ENCODE assay signal across 24 cellular contexts in genomic region chr5:932151-932627, GRCh38. TPM values are rescaled to one million over a fixed set of nuclear protein-coding genes. Genes with fewer than 3 reads are reported as not detected.
DNase-seq lines count a peak whose midpoint lies in the region; ATAC-seq, FAIRE-seq and TF ChIP-seq lines count a peak whose summit lies in the region.
"Had no signal": no experiment of that assay in that cellular context is flagged by ENCODE, and none has a peak within 500 bp of the region (broad histone marks: within the 10 kb centered on the region; RNA-seq: fewer than 3 reads in every experiment).

No MANE protein-coding gene starts in this region.

- POLR2A ChIA-PET in HepG2 (lab: Yijun Ruan, JAX) = no interaction called here

- no peak overlapping the region for H3K9ac ChIP-seq in HepG2 (ENCODE audit: insufficient read depth, low read depth, low read length)

- H3K4me2 ChIP-seq in HepG2 (ENCODE audit: low read depth, low read length) = no peak overlapping the region
- H3K4me2 ChIP-seq: hepatocyte had no signal

- ATAC-seq in right lobe of liver (no peak), HepG2 (no peak)
- ATAC-seq: left lobe of liver had no signal

- TF ChIP-seq EP300 in HepG2 (IDR thresholded peaks at IDR 0.05; ENCODE audit: low read depth in 2 of 2, low read length in 2 of 2) = no peak
- TF ChIP-seq EP300 in HepG2 (CRISPR knock-in tag; IDR thresholded peaks at IDR 0.05; ENCODE audit: borderline replicate concordance) = no peak

- no peak overlapping the region for H2AFZ ChIP-seq in HepG2 (ENCODE audit: low read length)
- H2AFZ ChIP-seq: hepatocyte had no signal

- no TSS peak for BruUV-seq in HepG2 (replicated peaks; lab: Mats Ljungman, UMichigan)

- in situ Hi-C loops in HepG2 (cut with HindIII; ENCODE audit: extremely low pct_ligation_motif_present, low pct_unique_long_range_greater_than_20kb) = no loop called here

- TF ChIP-seq RAD21 in HepG2 (CRISPR knock-in tag; IDR thresholded peaks at IDR 0.05) = no peak

- intact Hi-C loops in right lobe of liver (cut with DNase I) = loop anchor here in 1 of 2 donors (10.0 kb wide), 1 partner anchor 213 kb away; no protein-coding TSS in a partner anchor
- intact Hi-C loops in HepG2 (cut with micrococcal nuclease; ENCODE audit: unreplicated experiment) = no loop called here
- intact Hi-C loops in spleen (cut with DNase I; ENCODE audit: low total_unique reads) = no loop called here

- TF ChIP-seq POLR2A in right lobe of liver (IDR thresholded peaks at IDR 0.05) (no peak), HepG2 (IDR thresholded peaks at IDR 0.05; ENCODE audit: insufficient read depth in 1 of 2, low read depth in 2 of 2, low read length in 2 of 2) (no peak), spleen (IDR thresholded peaks at IDR 0.05) (no peak)

- TF ChIP-seq CTCF in right lobe of liver (IDR thresholded peaks at IDR 0.05) (no peak), HepG2 (CRISPR knock-in tag; IDR thresholded peaks at IDR 0.05) (no peak), right atrium auricular region (IDR thresholded peaks at IDR 0.05) (no peak), spleen (IDR thresholded peaks at IDR 0.05 in 8 of 11, conservative IDR thresholded peaks at IDR 0.05 in 3 of 11) (no peak)

- no CpG with 5 or more reads among the region's 8 CpGs for WGBS in right lobe of liver (ENCODE audit: insufficient coverage, low coverage, low lambda C conversion rate, missing lambda C conversion rate)
- 43% methylated on average over 5 of the region's 8 CpGs for WGBS in HepG2 (ENCODE audit: low lambda C conversion rate)
- WGBS in spleen, 5 donors = 83 to 92% (median 88%) methylated on average over 7 to 8 of the region's 8 CpGs

- H3K36me3 ChIP-seq in right lobe of liver = no peaks in the 10 kb centered on the region
- H3K36me3 ChIP-seq in HepG2 (replicated peaks in 1 of 2; ENCODE audit: control insufficient read depth in 1 of 2, insufficient read depth in 2 of 2, low read length in 2 of 2) = no peaks in the 10 kb centered on the region
- H3K36me3 ChIP-seq in right atrium auricular region = no peaks in the 10 kb centered on the region
- no peaks in the 10 kb centered on the region for H3K36me3 ChIP-seq in spleen
- H3K36me3 ChIP-seq: HAP-1 had no signal

- CTCF ChIA-PET in HepG2 (lab: Yijun Ruan, JAX; ENCODE audit: low intra/inter-chr PET ratio, low total read pairs) = no interaction called here

- no peaks in the 10 kb centered on the region for H4K20me1 ChIP-seq in HepG2 (ENCODE audit: insufficient read depth, low read length)

- H3K27ac ChIP-seq in right lobe of liver (no peak overlapping the region), HepG2 (ENCODE audit: extremely low read length, insufficient read depth, low read length) (no peak overlapping the region), right atrium auricular region (peak overlapping the region; percentile 26 to 52), spleen (peak overlapping the region in 3 of 8 donors; percentile 28 to 42 (median 29))
- H3K27ac ChIP-seq: C4-2B, hepatocyte, HL-60, RWPE1 had no signal

- H3K9me3 ChIP-seq in right lobe of liver (no peaks in the 10 kb centered on the region), HepG2 (ENCODE audit: low read length) (no peaks in the 10 kb centered on the region), right atrium auricular region (no peaks in the 10 kb centered on the region), spleen (no peaks in the 10 kb centered on the region)
- H3K9me3 ChIP-seq: HAP-1 had no signal

- no peaks in the 10 kb centered on the region for H3K79me2 ChIP-seq in HepG2 (ENCODE audit: insufficient read depth, low read length)
- H3K79me2 ChIP-seq: hepatocyte had no signal

- DNase-seq in right lobe of liver (peak in 2 of 3 donors; percentile 19 to 46), HepG2 (ENCODE audit: low spot score) (no peak), right atrium auricular region (ENCODE audit: low spot score) (no peak), spleen (peak; percentile 67), NCI-H345 treated with DMSO at 0.1 percent for 48 hours (lab: John Stamatoyannopoulos, UW; ENCODE audit: unreplicated experiment) (no peak), hippocampal formation (lab: John Stamatoyannopoulos, UW) (no peak), NCI-H2107 treated with DMSO at 0.1 percent for 48 hours (lab: John Stamatoyannopoulos, UW; ENCODE audit: unreplicated experiment) (no peak)
- DNase-seq: activated CD4-positive, alpha-beta T cell treated with anti-CD3 and anti-CD28 coated beads, Interleukin-2, amount 50 U/mL, for 4 hours; activated gamma-delta T cell treated with Interleukin-2 at 50 U/mL for 16 hours; effector memory CD4-positive, alpha-beta T cell; erythroblast; immature natural killer cell; NCI-H1694 treated with DMSO at 0.1 percent for 48 hours; NCI-H774; T-helper 9 cell had no signal

- H3K4me1 ChIP-seq in right lobe of liver = no peaks in the 10 kb centered on the region
- no peaks in the 10 kb centered on the region for H3K4me1 ChIP-seq in HepG2 (ENCODE audit: insufficient read depth, low read length)
- H3K4me1 ChIP-seq in right atrium auricular region = no peaks in the 10 kb centered on the region
- peaks cover 0 to 2% (median 0%) of the 10 kb centered on the region in 6 donors for H3K4me1 ChIP-seq in spleen
- H3K4me1 ChIP-seq: HAP-1 had no signal

- FAIRE-seq in HepG2 (lab: Jason Lieb, UNC) = no peak
- FAIRE-seq: colon, D721Med, GM19239 had no signal

- H3K4me3 ChIP-seq in right lobe of liver = no peak overlapping the region
- no peak overlapping the region for H3K4me3 ChIP-seq in HepG2 (replicated peaks in 1 of 3; ENCODE audit: insufficient read depth in 1 of 3, low read depth in 2 of 3, low read length in 3 of 3)
- H3K4me3 ChIP-seq in right atrium auricular region = no peak overlapping the region
- H3K4me3 ChIP-seq in spleen = no peak overlapping the region
- H3K4me3 ChIP-seq: HAP-1, hepatocyte had no signal

- H3K27me3 ChIP-seq in right lobe of liver (no peaks in the 10 kb centered on the region), HepG2 (ENCODE audit: control insufficient read depth in 1 of 2, insufficient read depth in 2 of 2, low read length in 2 of 2) (peaks cover 2 to 18% of the 10 kb centered on the region in 2 experiments), right atrium auricular region (no peaks in the 10 kb centered on the region), spleen (replicated peaks in 1 of 7) (peaks cover 0 to 13% (median 2%) of the 10 kb centered on the region in 7 donors)

RNA-seq across cellular contexts. Expression of gene TRIP13, which starts 39.5 kb away (rescaled TPM):
- total RNA-seq in right lobe of liver = 1 to 10 TPM in 2 of 6 experiments, under 1 TPM in 4; 0.15 to 3.2 (median 0.70) TPM
- 33.0 and 39.5 TPM in 2 replicates for total RNA-seq in HepG2 (2016; rRNA removed; fragmentation: Illumina TruSeq; extraction: Trizol)
- 8.1 and 9.8 TPM in 2 replicates for total RNA-seq in HepG2 (2016; cell fraction: cytosol; rRNA removed; fragmentation: Illumina TruSeq; extraction: Trizol; ENCODE audit: low read depth)
- total RNA-seq in HepG2 (2016; cell fraction: insoluble cytoplasmic fraction; rRNA removed; fragmentation: Illumina TruSeq; extraction: Trizol) = 33.0 and 42.4 TPM in 2 replicates
- 19.4 and 20.2 TPM in 2 replicates for total RNA-seq in HepG2 (2016; cell fraction: membrane; rRNA removed; fragmentation: Illumina TruSeq; extraction: Trizol)
- 18.6 TPM in 2 replicates for total RNA-seq in HepG2 (2016; cell fraction: nucleus; rRNA removed; fragmentation: Illumina TruSeq; extraction: Trizol)
- 12.8 and 13.5 TPM in 2 replicates for polyA plus RNA-seq in HepG2 (2011; rRNA removed)
- polyA plus RNA-seq in HepG2 (2011; cell fraction: cytosol; rRNA removed) = 6.1 and 7.0 TPM in 2 replicates
- polyA plus RNA-seq in HepG2 (2011; cell fraction: nucleus; rRNA removed) = 11.6 and 18.6 TPM in 2 replicates
- 6.5 and 11.3 TPM in 2 replicates for polyA plus RNA-seq in HepG2 (2012)
- 4.9 and 6.9 TPM in 2 replicates for polyA plus RNA-seq in HepG2 (2016; cell fraction: cytosol; fragmentation: Illumina TruSeq; extraction: Trizol; ENCODE audit: low read depth)
- polyA plus RNA-seq in HepG2 (2016; cell fraction: insoluble cytoplasmic fraction; fragmentation: Illumina TruSeq; extraction: Trizol; ENCODE audit: low read depth) = 44.2 and 47.5 TPM in 2 replicates
- polyA plus RNA-seq in HepG2 (2016; cell fraction: membrane; fragmentation: Illumina TruSeq; extraction: Trizol; ENCODE audit: low read depth) = 13.5 and 13.6 TPM in 2 replicates
- polyA plus RNA-seq in HepG2 (2016; cell fraction: nucleus; fragmentation: Illumina TruSeq; extraction: Trizol; ENCODE audit: insufficient read depth, low read depth) = 42.0 and 45.8 TPM in 2 replicates
- 6.3 and 101 TPM in 2 replicates for polyA minus RNA-seq in HepG2 (2011; rRNA and poly(A)+ RNA removed; ENCODE audit: low replicate concordance)
- polyA minus RNA-seq in HepG2 (2011; cell fraction: cytosol; rRNA and poly(A)+ RNA removed) = 4.5 and 11.3 TPM in 2 replicates
- polyA minus RNA-seq in HepG2 (2011; cell fraction: nucleus; rRNA and poly(A)+ RNA removed) = 9.2 and 11.7 TPM in 2 replicates
- under 1 TPM; 0.20 to 0.93 TPM for total RNA-seq in right atrium auricular region
- 1 to 10 TPM; 1.0 to 5.4 (median 2.1) TPM for total RNA-seq in spleen
- 1 to 10 TPM; 1.2 to 3.4 (median 2.6) TPM for polyA plus RNA-seq in spleen

RNA-seq across cellular contexts. Expression of gene BRD9, which starts 39.6 kb away (rescaled TPM):
- total RNA-seq in right lobe of liver (10 to 100 TPM; 10.7 to 16.7 (median 13.8) TPM), HepG2 (2016; rRNA removed; fragmentation: Illumina TruSeq; extraction: Trizol) (20.7 and 22.9 TPM in 2 replicates), right atrium auricular region (10 to 100 TPM; 15.0 to 16.1 TPM), spleen (10 to 100 TPM; 32.2 to 82.9 (median 39.7) TPM)
- total RNA-seq in HepG2 (2016; cell fraction: cytosol; rRNA removed; fragmentation: Illumina TruSeq; extraction: Trizol; ENCODE audit: low read depth) = 6.6 and 8.1 TPM in 2 replicates
- 18.6 and 24.6 TPM in 2 replicates for total RNA-seq in HepG2 (2016; cell fraction: insoluble cytoplasmic fraction; rRNA removed; fragmentation: Illumina TruSeq; extraction: Trizol)
- total RNA-seq in HepG2 (2016; cell fraction: membrane; rRNA removed; fragmentation: Illumina TruSeq; extraction: Trizol) = 10.4 and 11.6 TPM in 2 replicates
- total RNA-seq in HepG2 (2016; cell fraction: nucleus; rRNA removed; fragmentation: Illumina TruSeq; extraction: Trizol) = 30.9 and 31.0 TPM in 2 replicates
- polyA plus RNA-seq in HepG2 (2011; rRNA removed) (5.2 and 6.3 TPM in 2 replicates), spleen (10 to 100 TPM; 26.5 to 54.5 (median 38.6) TPM)
- 4.5 and 4.6 TPM in 2 replicates for polyA plus RNA-seq in HepG2 (2011; cell fraction: cytosol; rRNA removed)
- 36.0 and 39.4 TPM in 2 replicates for polyA plus RNA-seq in HepG2 (2011; cell fraction: nucleus; rRNA removed)
- polyA plus RNA-seq in HepG2 (2012) = 10.7 and 10.9 TPM in 2 replicates
- 2.4 and 2.5 TPM in 2 replicates for polyA plus RNA-seq in HepG2 (2016; cell fraction: cytosol; fragmentation: Illumina TruSeq; extraction: Trizol; ENCODE audit: low read depth)
- 17.6 and 19.2 TPM in 2 replicates for polyA plus RNA-seq in HepG2 (2016; cell fraction: insoluble cytoplasmic fraction; fragmentation: Illumina TruSeq; extraction: Trizol; ENCODE audit: low read depth)
- polyA plus RNA-seq in HepG2 (2016; cell fraction: membrane; fragmentation: Illumina TruSeq; extraction: Trizol; ENCODE audit: low read depth) = 4.9 and 5.4 TPM in 2 replicates
- polyA plus RNA-seq in HepG2 (2016; cell fraction: nucleus; fragmentation: Illumina TruSeq; extraction: Trizol; ENCODE audit: insufficient read depth, low read depth) = 65.1 and 68.5 TPM in 2 replicates
- 15.9 and 73.1 TPM in 2 replicates for polyA minus RNA-seq in HepG2 (2011; rRNA and poly(A)+ RNA removed; ENCODE audit: low replicate concordance)
- polyA minus RNA-seq in HepG2 (2011; cell fraction: cytosol; rRNA and poly(A)+ RNA removed) = 4.1 and 5.6 TPM in 2 replicates
- 30.7 and 34.1 TPM in 2 replicates for polyA minus RNA-seq in HepG2 (2011; cell fraction: nucleus; rRNA and poly(A)+ RNA removed)

Comparison
In these comparisons a context has a peak if more than half of its experiments do, and no peak if none do; other contexts are left out.
1. DNase-seq: peak in right lobe of liver (2 of 3) and spleen (single experiment); none in HepG2 (single experiment), right atrium auricular region (single experiment), NCI-H345 treated with DMSO at 0.1 percent for 48 hours (single experiment), hippocampal formation (0 of 2) and NCI-H2107 treated with DMSO at 0.1 percent for 48 hours (single experiment).
2. H3K27ac ChIP-seq: peak in right atrium auricular region (2 of 2); none in right lobe of liver (0 of 3) and HepG2 (single experiment).